Comparison of ENCODE assay signal across 8 cellular contexts in the genomic region with DNA sequence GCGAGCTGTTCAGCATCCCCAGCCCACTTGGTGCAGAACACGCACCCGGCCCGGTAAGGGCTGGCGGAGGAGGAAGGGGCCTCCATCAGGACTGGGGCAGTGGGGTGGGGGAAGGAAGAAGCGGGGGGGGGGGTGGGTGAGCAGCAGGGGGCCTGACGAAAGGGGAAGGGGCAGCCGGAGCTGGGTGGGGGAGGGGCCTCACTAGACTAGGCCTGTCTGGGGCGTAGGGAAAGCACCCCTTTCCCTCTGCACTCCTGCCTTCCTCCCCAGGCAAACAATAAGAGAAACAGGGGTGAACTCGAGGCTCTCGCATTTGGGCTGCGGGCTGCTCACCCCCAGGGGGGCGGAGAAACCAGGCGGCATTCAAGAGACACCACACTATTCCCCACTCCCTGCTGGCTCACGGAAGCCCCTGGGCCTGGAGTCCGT.
DNase-seq lines count a peak whose midpoint lies in the region; ATAC-seq and TF ChIP-seq lines count a peak whose summit lies in the region.

No MANE protein-coding gene starts in this region.

- 7 to 25% (median 15%) methylated on average over 16 of the region's 16 CpGs for WGBS in ovary, 3 donors

- H3K27ac ChIP-seq in RWPE1 (peak overlapping the region; percentile 72), ovary (peak overlapping the region; percentile 18 to 90)

- H3K4me3 Mint-ChIP-seq in effector memory CD8-positive, alpha-beta T cell: peak overlapping the region; percentile 68 to 76

- CTCF ChIA-PET in RWPE1 (lab: Yijun Ruan, JAX): interaction anchor here (1.1 kb wide), 1 partner anchor 111 kb away, joined by 5 read pairs; no protein-coding TSS in a partner anchor

- intact Hi-C loops in ovary (cut with DNase I): no loop called here

- DNase-seq in RWPE1 (ENCODE audit: low spot score) (no peak), ovary (peak in 1 of 5 donors; percentile 44), occipital lobe (lab: John Stamatoyannopoulos, UW) (no peak), GM19240 (ENCODE audit: insufficient read length, low spot score) (no peak)
- DNase-seq in effector memory CD8-positive, alpha-beta T cell: no peak

- peaks cover 18 to 23% of the 10 kb centered on the region in 2 donors for H3K4me1 Mint-ChIP-seq in effector memory CD8-positive, alpha-beta T cell (ENCODE audit: low read depth in 2 of 2)

- H3K9me3 ChIP-seq in ovary: no peaks in the 10 kb centered on the region

- no peaks in the 10 kb centered on the region for H3K27me3 Mint-ChIP-seq in effector memory CD8-positive, alpha-beta T cell

- TF ChIP-seq CTCF in RWPE1 (conservative IDR thresholded peaks at IDR 0.05; ENCODE audit: low read depth) (no peak), ovary (IDR thresholded peaks at IDR 0.05) (no peak)

- POLR2A ChIA-PET in RWPE1 (lab: Yijun Ruan, JAX; ENCODE audit: low non-redundant PET): no interaction called here

- no peaks in the 10 kb centered on the region for H3K9me3 Mint-ChIP-seq in effector memory CD8-positive, alpha-beta T cell

- H3K36me3 ChIP-seq in ovary: no peaks in the 10 kb centered on the region

- peaks cover 17% of the 10 kb centered on the region for H3K4me1 ChIP-seq in ovary (ENCODE audit: insufficient read depth)

- H3K27ac Mint-ChIP-seq in effector memory CD8-positive, alpha-beta T cell: peak overlapping the region in 1 of 2 donors; percentile 66

- no peaks in the 10 kb centered on the region for H3K27me3 ChIP-seq in ovary

- TF ChIP-seq POLR2A in ovary (IDR thresholded peaks at IDR 0.05): no peak

- ATAC-seq in GM18498 (IDR thresholded peaks at IDR 0.05; ENCODE audit: unreplicated experiment): peak; percentile 6
- ATAC-seq in effector memory CD8-positive, alpha-beta T cell (replicated peaks): peak; percentile 11
- ATAC-seq in HG03521 (IDR thresholded peaks at IDR 0.05; ENCODE audit: unreplicated experiment): no peak
- no peak for ATAC-seq in HG03520 (IDR thresholded peaks at IDR 0.05; ENCODE audit: unreplicated experiment)

- peaks cover 8% of the 10 kb centered on the region for H3K36me3 Mint-ChIP-seq in effector memory CD8-positive, alpha-beta T cell (ENCODE audit: insufficient read depth)

- peak overlapping the region; percentile 46 for H3K4me3 ChIP-seq in ovary

- no peak for TF ChIP-seq EP300 in ovary (IDR thresholded peaks at IDR 0.05)

Comparison
In these comparisons a context has a peak if more than half of its experiments do, and no peak if none do; other contexts are left out.
1. ATAC-seq: peak in GM18498 (single experiment) and effector memory CD8-positive, alpha-beta T cell (single experiment); none in HG03521 (single experiment) and HG03520 (single experiment).